In genomic region chr7:2929321-2930201, GRCh38 we compare ENCODE assay signal across 18 cellular contexts.
DNase-seq lines count a peak whose midpoint lies in the region; ATAC-seq and TF ChIP-seq lines count a peak whose summit lies in the region.
"Had no signal": no experiment of that assay in that cellular context is flagged by ENCODE, and none has a peak within 500 bp of the region (broad histone marks: within the 10 kb centered on the region; RNA-seq: fewer than 3 reads in every experiment).

No MANE protein-coding gene starts in this region.

- no CpG with 5 or more reads among the region's 26 CpGs for WGBS in neuronal stem cell (ENCODE audit: extremely low coverage in 2 of 2, insufficient read length in 2 of 2, insufficient replicate concordance in 1 of 2), 2 donors

- H3K9ac ChIP-seq in neuronal stem cell (ENCODE audit: low read depth, low read length, poor library complexity), result no peak overlapping the region

- no peaks in the 10 kb centered on the region for H3K9me3 ChIP-seq in neuronal stem cell (replicated peaks in 1 of 2; ENCODE audit: control insufficient read depth in 2 of 2, insufficient read depth in 1 of 2, low read depth in 1 of 2, low read length in 2 of 2)
- H3K9me3 ChIP-seq: esophagus muscularis mucosa, MG63 had no signal

- TF ChIP-seq CTCF in chondrocyte (IDR thresholded peaks at IDR 0.05), result no peak

- H3K4me1 ChIP-seq in neuronal stem cell (ENCODE audit: control insufficient read depth in 2 of 2, insufficient read depth in 1 of 2, low read depth in 1 of 2, low read length in 2 of 2), result peaks cover 0 to 1% of the 10 kb centered on the region in 2 donors
- H3K4me1 ChIP-seq: esophagus muscularis mucosa had no signal

- POLR2A ChIA-PET in activated CD4-positive, alpha-beta memory T cell treated with anti-CD3 and anti-CD28 coated beads, Interleukin-2, amount 10 ng/mL, durations not matched to agents 7 days and 5 days (lab: Charles Lee), result interaction anchor here (1.6 kb wide), 1 partner anchor 18 kb away, joined by 3 read pairs; no protein-coding TSS in a partner anchor

- peak overlapping the region; percentile 30 for H2BK15ac ChIP-seq in neuronal stem cell (ENCODE audit: low read length)

- H2BK120ac ChIP-seq in neuronal stem cell (ENCODE audit: low read depth, low read length), result peak overlapping the region; percentile 61

- H3K36me3 ChIP-seq in neuronal stem cell (replicated peaks in 1 of 2; ENCODE audit: control insufficient read depth in 2 of 2, insufficient read depth in 2 of 2, low read length in 2 of 2), result no peaks in the 10 kb centered on the region
- H3K36me3 ChIP-seq: esophagus muscularis mucosa, MG63 had no signal

- H2AFZ ChIP-seq in neuronal stem cell (ENCODE audit: low read length), result peak overlapping the region; percentile 34

- peaks cover 11% of the 10 kb centered on the region for H3K4me1 Mint-ChIP-seq in chondrocyte (ENCODE audit: low read depth)
- no peaks in the 10 kb centered on the region for H3K4me1 Mint-ChIP-seq in activated CD4-positive, alpha-beta memory T cell treated with anti-CD3 and anti-CD28 coated beads, Interleukin-2, amount 10 ng/mL, durations not matched to agents 7 days and 5 days

- peak in 2 of 3 experiments; percentile 78 to 83 for DNase-seq in NCI-H1417 (lab: John Stamatoyannopoulos, UW)
- no peak for DNase-seq in NCI-H1417 treated with DMSO at 0.1 percent for 48 hours (lab: John Stamatoyannopoulos, UW)
- peak; percentile 49 for DNase-seq in D341Med (ENCODE audit: low spot score)
- peak; percentile 81 for DNase-seq in chondrocyte (ENCODE audit: low spot score)
- DNase-seq in neuronal stem cell (ENCODE audit: low spot score), result no peak
- no peak for DNase-seq in epidermal melanocyte (ENCODE audit: insufficient read length, low spot score)
- DNase-seq in activated CD4-positive, alpha-beta memory T cell treated with anti-CD3 and anti-CD28 coated beads, Interleukin-2, amount 10 ng/mL, durations not matched to agents 7 days and 5 days, result no peak
- DNase-seq: activated CD4-positive, alpha-beta memory T cell treated with anti-CD3 and anti-CD28 coated beads for 36 hours; activated gamma-delta T cell; CD8-positive, alpha-beta T cell; dermis blood vessel endothelial cell; MG63; NCI-H2107; stimulated activated naive CD4-positive, alpha-beta T cell had no signal

- H3K18ac ChIP-seq in neuronal stem cell (ENCODE audit: low read length), result peak overlapping the region; percentile 83

- peak overlapping the region; percentile 85 for H3K23ac ChIP-seq in neuronal stem cell (ENCODE audit: low read depth, low read length, poor library complexity)

- no peaks in the 10 kb centered on the region for H3K9me3 Mint-ChIP-seq in chondrocyte (ENCODE audit: low read depth)
- H3K9me3 Mint-ChIP-seq in activated CD4-positive, alpha-beta memory T cell treated with anti-CD3 and anti-CD28 coated beads, Interleukin-2, amount 10 ng/mL, durations not matched to agents 7 days and 5 days, result no peaks in the 10 kb centered on the region
- H3K9me3 Mint-ChIP-seq: activated CD4-positive, alpha-beta memory T cell treated with anti-CD3 and anti-CD28 coated beads for 36 hours; CD8-positive, alpha-beta T cell had no signal

- no peak overlapping the region for H4K91ac ChIP-seq in neuronal stem cell (ENCODE audit: low read depth, low read length, poor library complexity)

- no peak for ATAC-seq in HG03280 (IDR thresholded peaks at IDR 0.05; ENCODE audit: unreplicated experiment)
- ATAC-seq: CD8-positive, alpha-beta T cell; HepG2 had no signal

- H3K36me3 Mint-ChIP-seq in chondrocyte (ENCODE audit: low read depth), result no peaks in the 10 kb centered on the region
- peaks cover 63% of the 10 kb centered on the region for H3K36me3 Mint-ChIP-seq in activated CD4-positive, alpha-beta memory T cell treated with anti-CD3 and anti-CD28 coated beads, Interleukin-2, amount 10 ng/mL, durations not matched to agents 7 days and 5 days (ENCODE audit: low read depth)

- no peak overlapping the region for H3K27ac ChIP-seq in neuronal stem cell (replicated peaks; ENCODE audit: low read length)
- H3K27ac ChIP-seq: esophagus muscularis mucosa, skin epidermis had no signal

- peaks cover 2% of the 10 kb centered on the region for H3K27me3 Mint-ChIP-seq in chondrocyte (ENCODE audit: low read depth)
- no peaks in the 10 kb centered on the region for H3K27me3 Mint-ChIP-seq in activated CD4-positive, alpha-beta memory T cell treated with anti-CD3 and anti-CD28 coated beads, Interleukin-2, amount 10 ng/mL, durations not matched to agents 7 days and 5 days
- H3K27me3 Mint-ChIP-seq: activated CD4-positive, alpha-beta memory T cell treated with anti-CD3 and anti-CD28 coated beads for 36 hours had no signal

- peaks cover 0 to 32% (median 0%) of the 10 kb centered on the region in 3 experiments for H3K27me3 ChIP-seq in neuronal stem cell (ENCODE audit: control insufficient read depth in 3 of 3, insufficient read depth in 3 of 3, low read depth in 1 of 3, low read length in 3 of 3)
- H3K27me3 ChIP-seq: MG63 had no signal

- no peak overlapping the region for H4K8ac ChIP-seq in neuronal stem cell (ENCODE audit: low read depth, low read length)

- H2BK5ac ChIP-seq in neuronal stem cell (ENCODE audit: low read length), result no peak overlapping the region

- H3K14ac ChIP-seq in neuronal stem cell (ENCODE audit: low read length), result peak overlapping the region; percentile 71

- CTCF ChIA-PET in activated CD4-positive, alpha-beta memory T cell treated with anti-CD3 and anti-CD28 coated beads, Interleukin-2, amount 10 ng/mL, durations not matched to agents 7 days and 5 days (lab: Charles Lee), result interaction anchor here (0.5 kb wide), 1 partner anchor 71 kb away, joined by 3 read pairs; no protein-coding TSS in a partner anchor

- no peak overlapping the region for H3K4me3 ChIP-seq in neuronal stem cell (ENCODE audit: low read length in 2 of 2)
- H3K4me3 ChIP-seq: esophagus muscularis mucosa, MG63, skin epidermis had no signal

- H3K27ac Mint-ChIP-seq in chondrocyte (ENCODE audit: unreplicated experiment), result no peak overlapping the region
- no peak overlapping the region for H3K27ac Mint-ChIP-seq in activated CD4-positive, alpha-beta memory T cell treated with anti-CD3 and anti-CD28 coated beads, Interleukin-2, amount 10 ng/mL, durations not matched to agents 7 days and 5 days
- H3K27ac Mint-ChIP-seq: activated CD4-positive, alpha-beta memory T cell treated with anti-CD3 and anti-CD28 coated beads for 36 hours had no signal

- H3K4me2 ChIP-seq in neuronal stem cell (ENCODE audit: insufficient read depth, low read length, poor library complexity, severe bottlenecking), result no peak overlapping the region

- peak overlapping the region; percentile 58 for H2BK12ac ChIP-seq in neuronal stem cell (ENCODE audit: low read length)

- no peak overlapping the region for H3K4ac ChIP-seq in neuronal stem cell (ENCODE audit: low read length)

- H2AK5ac ChIP-seq in neuronal stem cell (ENCODE audit: low read depth, low read length), result peak overlapping the region; percentile 84

- no peak overlapping the region for H3K4me3 Mint-ChIP-seq in chondrocyte (ENCODE audit: unreplicated experiment)
- no peak overlapping the region for H3K4me3 Mint-ChIP-seq in activated CD4-positive, alpha-beta memory T cell treated with anti-CD3 and anti-CD28 coated beads, Interleukin-2, amount 10 ng/mL, durations not matched to agents 7 days and 5 days
- H3K4me3 Mint-ChIP-seq: activated CD4-positive, alpha-beta memory T cell treated with anti-CD3 and anti-CD28 coated beads for 36 hours; CD8-positive, alpha-beta T cell had no signal

- no peaks in the 10 kb centered on the region for H3K79me1 ChIP-seq in neuronal stem cell (ENCODE audit: low read depth, low read length)

Comparison
In these comparisons a context has a peak if more than half of its experiments do, and no peak if none do; other contexts are left out.
1. DNase-seq: peak in NCI-H1417 (2 of 3), D341Med (single experiment) and chondrocyte (single experiment); none in NCI-H1417 treated with DMSO at 0.1 percent for 48 hours (single experiment), neuronal stem cell (single experiment), epidermal melanocyte (single experiment) and activated CD4-positive, alpha-beta memory T cell treated with anti-CD3 and anti-CD28 coated beads, Interleukin-2, amount 10 ng/mL, durations not matched to agents 7 days and 5 days (single experiment).